ENCODE assay signal across 30 cellular contexts in the genomic region with DNA sequence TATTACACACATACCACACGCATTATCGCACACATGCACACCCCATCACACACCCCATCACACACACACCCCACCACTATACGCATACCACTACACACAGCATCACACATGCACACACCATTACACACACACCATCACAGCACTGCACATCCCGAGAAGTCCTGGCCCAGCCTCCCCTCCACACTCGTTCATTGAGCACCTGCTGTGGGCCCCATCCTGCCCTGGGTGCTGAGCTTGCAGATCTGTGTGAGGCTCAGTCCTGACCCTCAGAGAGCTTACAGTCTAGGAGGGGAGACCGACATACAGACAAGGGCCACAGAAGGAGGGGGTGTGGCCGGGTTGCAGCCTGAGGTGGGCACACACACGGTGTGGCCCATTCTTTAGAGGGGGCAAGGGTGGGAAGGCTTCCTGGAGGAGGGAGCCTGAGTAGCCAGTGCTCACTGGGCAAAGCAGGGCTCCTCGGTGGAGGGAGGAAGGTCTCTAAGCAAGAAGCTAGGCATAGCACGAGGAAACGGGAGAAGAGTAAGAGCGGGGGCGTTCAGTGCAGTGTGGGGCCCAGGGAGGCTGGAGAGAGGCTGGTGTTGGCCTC.
DNase-seq lines count a peak whose midpoint lies in the region; ATAC-seq, FAIRE-seq and TF ChIP-seq lines count a peak whose summit lies in the region.
"Had no signal": no experiment of that assay in that cellular context is flagged by ENCODE, and none has a peak within 500 bp of the region (broad histone marks: within the 10 kb centered on the region; RNA-seq: fewer than 3 reads in every experiment).

No MANE protein-coding gene starts in this region.

- no peaks in the 10 kb centered on the region for H3K79me2 ChIP-seq in H1 (ENCODE audit: control insufficient read depth in 1 of 2, insufficient read depth in 2 of 2, low read length in 2 of 2)

- H3K56ac ChIP-seq in H1 (replicated peaks; ENCODE audit: insufficient read length, low read depth, low read length): no peak overlapping the region

- H3K79me1 ChIP-seq in H1 (ENCODE audit: low read depth, low read length) (no peaks in the 10 kb centered on the region), mesenchymal stem cell (replicated peaks; ENCODE audit: low read length, poor library complexity, severe bottlenecking) (no peaks in the 10 kb centered on the region)

- H3K9me3 ChIP-seq in H1 (ENCODE audit: insufficient read depth in 2 of 2, low read depth in 1 of 2, low read length in 1 of 2) (no peaks in the 10 kb centered on the region), mesenchymal stem cell (ENCODE audit: control insufficient read depth, low read length) (no peaks in the 10 kb centered on the region), tibial artery (no peaks in the 10 kb centered on the region)
- H3K9me3 ChIP-seq: neutrophil had no signal

- peak; percentile 14 for ATAC-seq in activated CD4-positive, alpha-beta T cell treated with anti-CD3 and anti-CD28 coated beads for 36 hours
- ATAC-seq: T-helper 17 cell had no signal

- H3K4me1 Mint-ChIP-seq in activated CD4-positive, alpha-beta T cell treated with anti-CD3 and anti-CD28 coated beads for 36 hours: peaks cover 2% of the 10 kb centered on the region
- H3K4me1 Mint-ChIP-seq: mesothelial cell of epicardium; naive B cell; stimulated activated effector memory CD8-positive, alpha-beta T cell treated with anti-CD3 and anti-CD28 coated beads, Interleukin-12 subunit alpha, Interleukin-12 subunit beta, amount 100 ng/mL, for 72 hours; T-helper 17 cell had no signal

- no peak for TF ChIP-seq POLR2A in H1 (IDR thresholded peaks at IDR 0.05; ENCODE audit: control extremely low read depth in 1 of 2, low read depth in 2 of 2, low read length in 2 of 2)

- no peaks in the 10 kb centered on the region for H3K36me3 Mint-ChIP-seq in activated CD4-positive, alpha-beta T cell treated with anti-CD3 and anti-CD28 coated beads for 36 hours (ENCODE audit: low read depth)
- H3K36me3 Mint-ChIP-seq: activated naive CD4-positive, alpha-beta T cell treated with anti-CD3 and anti-CD28 coated beads, Interleukin-2, amount 50 U/mL, for 72 hours; mesothelial cell of epicardium; naive B cell; stimulated activated effector memory CD8-positive, alpha-beta T cell treated with anti-CD3 and anti-CD28 coated beads, Interleukin-12 subunit alpha, Interleukin-12 subunit beta, amount 100 ng/mL, for 72 hours had no signal

- no peak for TF ChIP-seq RAD21 in H1 (IDR thresholded peaks at IDR 0.05 in 1 of 2, conservative IDR thresholded peaks at IDR 0.05 in 1 of 2; ENCODE audit: low read depth in 2 of 2, low read length in 2 of 2)

- H3K9me3 Mint-ChIP-seq in activated CD4-positive, alpha-beta T cell treated with anti-CD3 and anti-CD28 coated beads for 36 hours (ENCODE audit: low read depth): no peaks in the 10 kb centered on the region
- H3K9me3 Mint-ChIP-seq: activated naive CD4-positive, alpha-beta T cell treated with anti-CD3 and anti-CD28 coated beads, Interleukin-2, amount 50 U/mL, for 72 hours; mesothelial cell of epicardium; naive B cell; stimulated activated effector memory CD8-positive, alpha-beta T cell treated with anti-CD3 and anti-CD28 coated beads, Interleukin-12 subunit alpha, Interleukin-12 subunit beta, amount 100 ng/mL, for 72 hours had no signal

- H2BK15ac ChIP-seq in H1 (ENCODE audit: low read length): peak overlapping the region; percentile 3; the same call in 1 of the 2 replicates
- H2BK15ac ChIP-seq in mesenchymal stem cell (ENCODE audit: low read depth, poor library complexity, severe bottlenecking): no peak overlapping the region

- intact Hi-C loops in activated CD4-positive, alpha-beta T cell treated with anti-CD3 and anti-CD28 coated beads for 36 hours (cut with DNase I, micrococcal nuclease): loop anchor here (1.0 to 2.0 kb wide), 2 partner anchors 47 to 62 kb away; no protein-coding TSS in a partner anchor
- intact Hi-C loops in tibial artery (cut with DNase I; ENCODE audit: low total_unique reads): no loop called here

- H2BK5ac ChIP-seq in H1 (ENCODE audit: low read depth, low read length) (no peak overlapping the region), mesenchymal stem cell (ENCODE audit: low read depth, low read length, poor library complexity, severe bottlenecking) (no peak overlapping the region)

- H2BK20ac ChIP-seq in H1 (ENCODE audit: low read length): no peak overlapping the region

- H3K27me3 ChIP-seq in H1 (replicated peaks in 1 of 4; ENCODE audit: control insufficient read depth in 3 of 4, extremely low read depth in 1 of 4, insufficient read depth in 3 of 4, low read length in 3 of 4): peaks cover 0 to 2% (median 0%) of the 10 kb centered on the region in 4 experiments; a peak in 2 of 7 replicates
- peaks cover 8 to 13% of the 10 kb centered on the region in 2 experiments for H3K27me3 ChIP-seq in mesenchymal stem cell (ENCODE audit: control insufficient read depth in 1 of 2, insufficient read depth in 1 of 2, low read length in 2 of 2)
- no peaks in the 10 kb centered on the region for H3K27me3 ChIP-seq in tibial artery

- H3K4me2 ChIP-seq in H1 (ENCODE audit: insufficient read depth in 1 of 2, low read depth in 2 of 2, low read length in 2 of 2): no peak overlapping the region
- H3K4me2 ChIP-seq in mesenchymal stem cell (ENCODE audit: low read length, poor library complexity, severe bottlenecking): no peak overlapping the region

- TF ChIP-seq EP300 in H1 (IDR thresholded peaks at IDR 0.05; ENCODE audit: borderline replicate concordance in 1 of 2, low read depth in 2 of 2, low read length in 2 of 2): no peak

- peaks cover 0 to 15% (median 7%) of the 10 kb centered on the region in 4 experiments; a peak in 6 of 7 replicates for H3K4me1 ChIP-seq in H1 (replicated peaks in 1 of 4; ENCODE audit: control insufficient read depth in 3 of 4, insufficient read depth in 4 of 4, low read length in 3 of 4)
- H3K4me1 ChIP-seq in mesenchymal stem cell (ENCODE audit: control insufficient read depth, insufficient read depth, low read depth, low read length): peaks cover 20% of the 10 kb centered on the region
- H3K4me1 ChIP-seq in tibial artery: peaks cover 0 to 10% (median 7%) of the 10 kb centered on the region in 4 donors

- FAIRE-seq in H1 (lab: Jason Lieb, UNC) (no peak), GM19239 (lab: Jason Lieb, UNC) (no peak)
- FAIRE-seq: TTC549 had no signal

- peaks cover 12% of the 10 kb centered on the region for H3K23me2 ChIP-seq in H1 (ENCODE audit: low read depth, low read length)

- H3K27ac ChIP-seq in H1 (ENCODE audit: low read depth, low read length): no peak overlapping the region
- H3K27ac ChIP-seq in mesenchymal stem cell (ENCODE audit: low read length, poor library complexity, severe bottlenecking): no peak overlapping the region
- H3K27ac ChIP-seq in tibial artery: peak overlapping the region; percentile 65 to 69
- H3K27ac ChIP-seq: 22Rv1, C4-2B, neutrophil had no signal

- H3K4ac ChIP-seq in H1 (replicated peaks; ENCODE audit: insufficient read length, low read depth, low read length): no peak overlapping the region
- H3K4ac ChIP-seq in mesenchymal stem cell (ENCODE audit: low read depth in 1 of 2, low read length in 2 of 2): no peak overlapping the region

- no peak overlapping the region for H3K4me3 Mint-ChIP-seq in activated CD4-positive, alpha-beta T cell treated with anti-CD3 and anti-CD28 coated beads for 36 hours
- H3K4me3 Mint-ChIP-seq: mesothelial cell of epicardium; naive B cell; stimulated activated effector memory CD8-positive, alpha-beta T cell treated with anti-CD3 and anti-CD28 coated beads, Interleukin-12 subunit alpha, Interleukin-12 subunit beta, amount 100 ng/mL, for 72 hours; T-helper 17 cell had no signal

- H3K36me3 ChIP-seq in H1 (ENCODE audit: control insufficient read depth in 2 of 4, insufficient read depth in 4 of 4, low read length in 3 of 4) (peaks cover 0 to 6% (median 0%) of the 10 kb centered on the region in 4 experiments; a peak in 1 of 8 replicates), mesenchymal stem cell (ENCODE audit: control insufficient read depth in 1 of 2, insufficient read depth in 2 of 2, low read depth in 1 of 2, low read length in 2 of 2) (no peaks in the 10 kb centered on the region), tibial artery (no peaks in the 10 kb centered on the region)
- H3K36me3 ChIP-seq: neutrophil had no signal

- WGBS in H1 (ENCODE audit: extremely low coverage in 1 of 2, insufficient coverage in 1 of 2, insufficient read length in 1 of 2, insufficient replicate concordance in 2 of 2, low coverage in 1 of 2, low lambda C conversion rate in 2 of 2, missing lambda C conversion rate in 1 of 2), 2 experiments: 85 to 100% methylated on average over 2 to 13 of the region's 13 CpGs
- 81% methylated on average over 13 of the region's 13 CpGs for WGBS in mesenchymal stem cell

- peaks cover 0 to 17% of the 10 kb centered on the region in 2 experiments for H4K20me1 ChIP-seq in H1 (replicated peaks in 1 of 2; ENCODE audit: control insufficient read depth in 1 of 2, insufficient read depth in 2 of 2, low read length in 2 of 2)

- H4K8ac ChIP-seq in H1 (ENCODE audit: extremely low read depth, insufficient read depth, low read length) (peak overlapping the region; percentile 22), mesenchymal stem cell (ENCODE audit: low read length) (no peak overlapping the region)

- H4K5ac ChIP-seq in H1 (ENCODE audit: insufficient read length, low read depth, low read length): no peak overlapping the region

- no peak overlapping the region for H2BK12ac ChIP-seq in H1 (ENCODE audit: low read depth, low read length)
- peak overlapping the region in 1 of 2 experiments; percentile 7 for H2BK12ac ChIP-seq in mesenchymal stem cell (ENCODE audit: low read length in 2 of 2)

- H3K27me3 Mint-ChIP-seq in activated CD4-positive, alpha-beta T cell treated with anti-CD3 and anti-CD28 coated beads for 36 hours: no peaks in the 10 kb centered on the region
- H3K27me3 Mint-ChIP-seq: T-helper 17 cell had no signal

- peak overlapping the region; percentile 91; the same call in 1 of the 2 replicates for H2AK5ac ChIP-seq in H1 (ENCODE audit: low read depth, low read length)
- H2AK5ac ChIP-seq in mesenchymal stem cell (ENCODE audit: low read length, severe bottlenecking): no peak overlapping the region

- H2AFZ ChIP-seq in H1 (ENCODE audit: low read length) (no peak overlapping the region), mesenchymal stem cell (ENCODE audit: low read depth, low read length) (no peak overlapping the region)

- H4K91ac ChIP-seq in H1 (replicated peaks; ENCODE audit: insufficient read length, low read length) (peak overlapping the region; percentile 98), mesenchymal stem cell (ENCODE audit: low read length) (no peak overlapping the region)

- POLR2A ChIA-PET in activated CD4-positive, alpha-beta T cell treated with anti-CD3 and anti-CD28 coated beads for 36 hours (lab: Charles Lee): interaction anchor here (0.8 kb wide), 1 partner anchor 25 kb away, joined by 3 read pairs; no protein-coding TSS in a partner anchor
- POLR2A ChIA-PET in H1 (lab: Charles Lee; ENCODE audit: partially characterized antibody): no interaction called here

- H3K23ac ChIP-seq in H1 (ENCODE audit: insufficient read length) (no peak overlapping the region), mesenchymal stem cell (ENCODE audit: low read length in 2 of 2) (no peak overlapping the region)

- DNase-seq in activated CD4-positive, alpha-beta T cell treated with anti-CD3 and anti-CD28 coated beads for 36 hours: no peak
- DNase-seq in activated CD4-positive, alpha-beta T cell treated with anti-CD3 and anti-CD28 coated beads, Interleukin-2, amount 50 U/mL, for 4 hours: no peak
- no peak for DNase-seq in H1 (ENCODE audit: low read depth in 1 of 2, low spot score in 2 of 2)
- no peak for DNase-seq in mesenchymal stem cell
- DNase-seq in tibial artery: no peak
- no peak for DNase-seq in SHP77 (lab: John Stamatoyannopoulos, UW)
- no peak for DNase-seq in GM19239 (ENCODE audit: insufficient read length, low spot score)
- no peak for DNase-seq in NCI-H2029 treated with DMSO at 0.1 percent for 48 hours (lab: John Stamatoyannopoulos, UW)
- DNase-seq: activated CD4-positive, alpha-beta T cell treated with anti-CD3 and anti-CD28 coated beads for 1 hour; activated T-cell treated with anti-CD3 and anti-CD28 coated beads for 4 hours; COR-L47; islet precursor cell; naive B cell; NCI-H1092 treated with DMSO at 0.1 percent for 48 hours; NCI-H187; NCI-H2171 treated with DMSO at 0.1 percent for 48 hours; NCI-H510A; RPMI8226; stimulated activated CD4-positive, alpha-beta T cell treated with anti-CD3 and anti-CD28 coated beads, Interleukin-15, amount 100 ng/mL, for 24 hours; stimulated activated CD4-positive, alpha-beta T cell treated with anti-CD3 and anti-CD28 coated beads, Interleukin-4, amount 100 ng/mL, for 4 hours; substantia nigra; T-helper 17 cell had no signal

- H3K4me3 ChIP-seq in H1 (ENCODE audit: extremely low read depth in 1 of 4, insufficient read depth in 2 of 4, low read depth in 3 of 4, low read length in 4 of 4) (no peak overlapping the region), mesenchymal stem cell (ENCODE audit: insufficient read depth in 1 of 2, low read depth in 1 of 2, low read length in 2 of 2) (peak overlapping the region in 1 of 2 experiments; percentile 40), tibial artery (no peak overlapping the region)

- H3K14ac ChIP-seq in H1 (ENCODE audit: insufficient read length): no peak overlapping the region
- H3K14ac ChIP-seq in mesenchymal stem cell (ENCODE audit: low read length in 2 of 2): peak overlapping the region in 1 of 2 experiments; percentile 5

- no peak overlapping the region for H3K18ac ChIP-seq in H1 (ENCODE audit: extremely low read depth, low read length)
- H3K18ac ChIP-seq in mesenchymal stem cell (ENCODE audit: low read depth in 1 of 2, low read length in 2 of 2): peak overlapping the region in 1 of 2 experiments; percentile 55

- CTCF ChIA-PET in activated CD4-positive, alpha-beta T cell treated with anti-CD3 and anti-CD28 coated beads for 36 hours (lab: Charles Lee): interaction anchor here (0.8 to 1.2 kb wide), 2 partner anchors 12 to 46 kb away, joined by 3 to 6 read pairs; no protein-coding TSS in a partner anchor
- CTCF ChIA-PET in H1 (lab: Charles Lee; ENCODE audit: partially characterized antibody): interaction anchor here (0.8 to 1.3 kb wide), 5 partner anchors 9 to 65 kb away, joined by 3 to 4 read pairs (median 3); no protein-coding TSS in a partner anchor

- no peak overlapping the region for H3K9ac ChIP-seq in H1 (replicated peaks in 1 of 4; ENCODE audit: extremely low read depth in 1 of 4, low read depth in 3 of 4, low read length in 3 of 4)
- H3K9ac ChIP-seq in mesenchymal stem cell (ENCODE audit: low read length): peak overlapping the region; percentile 58

- H2BK120ac ChIP-seq in H1 (replicated peaks; ENCODE audit: low read depth, low read length): no peak overlapping the region
- H2BK120ac ChIP-seq in mesenchymal stem cell (ENCODE audit: low read depth, low read length): no peak overlapping the region

- TF ChIP-seq CTCF in H1 (IDR thresholded peaks at IDR 0.05; ENCODE audit: control extremely low read depth in 1 of 3, insufficient read depth in 1 of 3, low read depth in 1 of 3, low read length in 3 of 3) (no peak), tibial artery (IDR thresholded peaks at IDR 0.05) (no peak)

- H3K27ac Mint-ChIP-seq in activated CD4-positive, alpha-beta T cell treated with anti-CD3 and anti-CD28 coated beads for 36 hours: no peak overlapping the region
- H3K27ac Mint-ChIP-seq: activated naive CD4-positive, alpha-beta T cell treated with anti-CD3 and anti-CD28 coated beads, Interleukin-2, amount 50 U/mL, for 72 hours; mesothelial cell of epicardium; naive B cell; progenitor cell of endocrine pancreas; stimulated activated effector memory CD8-positive, alpha-beta T cell treated with anti-CD3 and anti-CD28 coated beads, Interleukin-12 subunit alpha, Interleukin-12 subunit beta, amount 100 ng/mL, for 72 hours; T-helper 17 cell had no signal

Comparison
In these comparisons a context has a peak if more than half of its experiments do, and no peak if none do; other contexts are left out.
1. H3K27ac ChIP-seq: peak in tibial artery (2 of 2); none in H1 (single experiment) and mesenchymal stem cell (single experiment).